In the genomic region with DNA sequence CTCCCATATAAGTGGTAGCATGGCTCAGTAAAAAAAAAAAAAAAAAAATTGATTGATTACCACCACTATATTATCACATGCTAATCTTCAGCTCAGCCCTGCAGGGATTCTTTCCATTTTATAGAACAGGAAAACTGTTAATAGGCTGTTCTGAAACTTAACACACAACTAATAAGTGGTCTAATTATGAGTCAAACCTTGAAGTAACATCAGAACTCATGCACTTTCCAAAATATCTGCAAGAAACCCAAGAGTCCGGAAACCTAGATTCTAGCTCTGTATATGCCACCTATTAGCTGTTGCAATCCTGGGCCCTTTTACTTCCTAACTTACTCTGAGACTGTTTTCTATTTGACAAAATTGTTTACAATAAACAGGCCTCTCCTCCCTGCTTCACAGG, we compare ENCODE assay signal across 12 cellular contexts. TPM values are rescaled to one million over a fixed set of nuclear protein-coding genes. Genes with fewer than 3 reads are reported as not detected.
A peak's percentile ranks its signal among the peaks of the same experiment; 100 is the strongest.
DNase-seq lines count a peak whose midpoint lies in the region; ATAC-seq and TF ChIP-seq lines count a peak whose summit lies in the region.
"Had no signal": no experiment of that assay in that cellular context is flagged by ENCODE, and none has a peak within 500 bp of the region (broad histone marks: within the 10 kb centered on the region; RNA-seq: fewer than 3 reads in every experiment).

No MANE protein-coding gene starts in this region.

- peak; percentile 65 for ATAC-seq in GM18517 (IDR thresholded peaks at IDR 0.05; ENCODE audit: unreplicated experiment)
- peak; percentile 66 for ATAC-seq in GM19467 (IDR thresholded peaks at IDR 0.05; ENCODE audit: unreplicated experiment)
- ATAC-seq in HG02970 (IDR thresholded peaks at IDR 0.05; ENCODE audit: low FRiP score, unreplicated experiment), result peak; percentile 64

- no peak for TF ChIP-seq POLR2A in prostate gland (IDR thresholded peaks at IDR 0.05)

- no peaks in the 10 kb centered on the region for H3K36me3 ChIP-seq in prostate gland

- no peaks in the 10 kb centered on the region for H3K27me3 ChIP-seq in prostate gland (replicated peaks; ENCODE audit: insufficient read depth)
- H3K27me3 ChIP-seq: upper lobe of left lung had no signal

- no peak overlapping the region for H3K4me3 ChIP-seq in prostate gland
- H3K4me3 ChIP-seq: upper lobe of left lung had no signal

- no peak for TF ChIP-seq CTCF in prostate gland (IDR thresholded peaks at IDR 0.05)

- intact Hi-C loops in prostate gland (cut with DNase I), result no loop called here
- intact Hi-C loops in posterior cingulate gyrus (cut with DNase I), result no loop called here

- no peaks in the 10 kb centered on the region for H3K9me3 ChIP-seq in prostate gland
- H3K9me3 ChIP-seq: upper lobe of left lung had no signal

- no peaks in the 10 kb centered on the region for H3K4me1 ChIP-seq in prostate gland (replicated peaks)

- DNase-seq in NOMO-1 treated with dmso at 0.1 percent for 144 hours (lab: John Stamatoyannopoulos, UW; ENCODE audit: unreplicated experiment) (peak; percentile 54), prostate gland (ENCODE audit: low spot score) (no peak), posterior cingulate gyrus (no peak), MV-4-11 (lab: John Stamatoyannopoulos, UW) (no peak), COLO668 (lab: John Stamatoyannopoulos, UW; ENCODE audit: unreplicated experiment) (no peak)
- DNase-seq: activated CD4-positive, CD25-positive, alpha-beta regulatory T cell treated with anti-CD3 and anti-CD28 coated beads, Interleukin-2, amount 50 U/mL, for 72 hours; NCI-H2171 treated with DMSO at 0.1 percent for 48 hours; SIG-M5; upper lobe of left lung had no signal

- no peak overlapping the region for H3K27ac ChIP-seq in prostate gland
- H3K27ac ChIP-seq: upper lobe of left lung had no signal

- WGBS in prostate gland, result 97% methylated on average over 1 of the region's 1 CpG

RNA-seq across cellular contexts. Expression of a gene that starts 23.9 kb away (rescaled TPM):
- total RNA-seq in prostate gland, result 10 to 100 TPM; 16.2 to 24.9 TPM
